ENCODE assay signal across 21 cellular contexts in genomic region chr15:71096676-71097075, GRCh38. TPM values are rescaled to one million over a fixed set of nuclear protein-coding genes. Genes with fewer than 3 reads are reported as not detected.
DNase-seq lines count a peak whose midpoint lies in the region; ATAC-seq, FAIRE-seq and TF ChIP-seq lines count a peak whose summit lies in the region.
"Had no signal": no experiment of that assay in that cellular context is flagged by ENCODE, and none has a peak within 500 bp of the region (broad histone marks: within the 10 kb centered on the region; RNA-seq: fewer than 3 reads in every experiment).

No MANE protein-coding gene starts in this region.

- TF ChIP-seq CTCF in foreskin keratinocyte (conservative IDR thresholded peaks at IDR 0.05), result no peak

- H3K4me3 ChIP-seq in adipocyte (ENCODE audit: low read length), result no peak overlapping the region
- H3K4me3 ChIP-seq: upper lobe of left lung had no signal

- H3K9me3 ChIP-seq in adipocyte (ENCODE audit: control insufficient read depth, low read length), result no peaks in the 10 kb centered on the region
- H3K9me3 ChIP-seq: upper lobe of left lung had no signal

- ATAC-seq in foreskin keratinocyte, result peak; percentile 67
- no peak for ATAC-seq in GM18519 (IDR thresholded peaks at IDR 0.05; ENCODE audit: low FRiP score, unreplicated experiment)
- ATAC-seq: stimulated activated naive CD8-positive, alpha-beta T cell treated with anti-CD3 and anti-CD28 coated beads, Interleukin-15, Interleukin-2, amounts not matched to agents 100 U/mL and 50 U/mL, for 24 hours had no signal

- no peaks in the 10 kb centered on the region for H3K4me1 ChIP-seq in adipocyte (ENCODE audit: control insufficient read depth, insufficient read depth, low read length)
- peaks cover 28% of the 10 kb centered on the region for H3K4me1 ChIP-seq in foreskin keratinocyte

- H3K27me3 ChIP-seq in adipocyte (replicated peaks; ENCODE audit: control insufficient read depth, insufficient read depth, low read length) (no peaks in the 10 kb centered on the region), foreskin keratinocyte (no peaks in the 10 kb centered on the region)
- H3K27me3 ChIP-seq: upper lobe of left lung had no signal

- DNase-seq in NCI-H82 (lab: John Stamatoyannopoulos, UW) (peak; percentile 15), NCI-H82 treated with DMSO at 0.1 percent for 48 hours (lab: John Stamatoyannopoulos, UW; ENCODE audit: unreplicated experiment) (no peak), adipocyte (ENCODE audit: low read depth) (peak; percentile 23), foreskin keratinocyte (peak; percentile 93 to 97), medulla oblongata (ENCODE audit: extremely low spot score) (no peak), NCI-H1048 (lab: John Stamatoyannopoulos, UW) (no peak), GM19239 (ENCODE audit: insufficient read length, low spot score) (no peak)
- DNase-seq: activated CD4-positive, alpha-beta T cell treated with anti-CD3 and anti-CD28 coated beads, Interleukin-2, amount 50 U/mL, for 4 hours; activated T-cell treated with anti-CD3 and anti-CD28 coated beads, Interleukin-2, amount 50 U/mL, for 48 hours; caudate nucleus; DMS79; KBM-7; NCI-H146; NCI-H345; nephron progenitor cell; stimulated activated naive CD8-positive, alpha-beta T cell treated with anti-CD3 and anti-CD28 coated beads, Interleukin-15, Interleukin-2, amounts not matched to agents 100 U/mL and 50 U/mL, for 24 hours; upper lobe of left lung had no signal

- no peaks in the 10 kb centered on the region for H3K36me3 ChIP-seq in adipocyte (ENCODE audit: control insufficient read depth, insufficient read depth, low read length, severe bottlenecking)
- H3K36me3 ChIP-seq: upper lobe of left lung had no signal

- no peak overlapping the region for H3K9ac ChIP-seq in adipocyte (ENCODE audit: low read length)

- FAIRE-seq in GM19239 (lab: Jason Lieb, UNC), result no peak
- FAIRE-seq: frontal cortex, TTC549 had no signal

- H3K27ac ChIP-seq in foreskin keratinocyte, result peak overlapping the region; percentile 92
- H3K27ac ChIP-seq: 22Rv1, upper lobe of left lung had no signal

RNA-seq across cellular contexts. Expression of gene THSD4, which starts 18.6 kb away (rescaled TPM):
- total RNA-seq in foreskin keratinocyte, result 44.0 and 56.5 TPM in 2 replicates
- polyA plus RNA-seq in foreskin keratinocyte, result 18.0 and 21.0 TPM in 2 replicates

Comparison
In these comparisons a context has a peak if more than half of its experiments do, and no peak if none do; other contexts are left out.
1. DNase-seq: peak in NCI-H82 (single experiment), adipocyte (single experiment) and foreskin keratinocyte (2 of 2); none in NCI-H82 treated with DMSO at 0.1 percent for 48 hours (single experiment), medulla oblongata (single experiment), NCI-H1048 (single experiment) and GM19239 (single experiment).